ENCODE assay signal across 8 cellular contexts in genomic region chr2:148022882-148023281, GRCh38. TPM values are rescaled to one million over a fixed set of nuclear protein-coding genes. Genes with fewer than 3 reads are reported as not detected.
DNase-seq lines count a peak whose midpoint lies in the region; ATAC-seq, FAIRE-seq and TF ChIP-seq lines count a peak whose summit lies in the region.
"Had no signal": no experiment of that assay in that cellular context is flagged by ENCODE, and none has a peak within 500 bp of the region (broad histone marks: within the 10 kb centered on the region; RNA-seq: fewer than 3 reads in every experiment).

No MANE protein-coding gene starts in this region.

- H3K4me1 ChIP-seq in NT2/D1 (ENCODE audit: insufficient read depth, insufficient read length): no peaks in the 10 kb centered on the region
- peaks cover 5% of the 10 kb centered on the region for H3K4me1 ChIP-seq in ovary (ENCODE audit: insufficient read depth)

- H3K27me3 Mint-ChIP-seq in effector memory CD8-positive, alpha-beta T cell: no peaks in the 10 kb centered on the region

- intact Hi-C loops in ovary (cut with DNase I): no loop called here

- no peak for TF ChIP-seq CTCF in ovary (IDR thresholded peaks at IDR 0.05)

- peaks cover 11% of the 10 kb centered on the region for H3K36me3 Mint-ChIP-seq in effector memory CD8-positive, alpha-beta T cell (ENCODE audit: insufficient read depth)

- H3K4me3 ChIP-seq in GM08714 (ENCODE audit: low read length): peak overlapping the region; percentile 90; the same call in 1 of the 2 replicates
- H3K4me3 ChIP-seq in NT2/D1 (ENCODE audit: insufficient read length, low read depth): no peak overlapping the region
- peak overlapping the region; percentile 83 for H3K4me3 ChIP-seq in ovary

- no peak for FAIRE-seq in HTR-8/SVneo (lab: Jason Lieb, UNC)

- 74 to 87% (median 79%) methylated on average over 2 of the region's 2 CpGs for WGBS in ovary, 3 donors

- ATAC-seq in effector memory CD8-positive, alpha-beta T cell (replicated peaks): no peak

- H3K9me3 ChIP-seq in NT2/D1 (ENCODE audit: insufficient read depth, low read length) (no peaks in the 10 kb centered on the region), ovary (no peaks in the 10 kb centered on the region)

- no peak overlapping the region for H3K27ac ChIP-seq in ovary

- H3K4me1 Mint-ChIP-seq in effector memory CD8-positive, alpha-beta T cell (ENCODE audit: low read depth in 2 of 2): peaks cover 31 to 53% of the 10 kb centered on the region in 2 donors

- H3K36me3 ChIP-seq in NT2/D1 (ENCODE audit: insufficient read depth, insufficient read length, low read length): peaks cover 6% of the 10 kb centered on the region
- no peaks in the 10 kb centered on the region for H3K36me3 ChIP-seq in ovary

- H3K27ac Mint-ChIP-seq in effector memory CD8-positive, alpha-beta T cell: peak overlapping the region; percentile 12 to 92

- no peaks in the 10 kb centered on the region for H3K9me3 Mint-ChIP-seq in effector memory CD8-positive, alpha-beta T cell

- TF ChIP-seq EP300 in ovary (IDR thresholded peaks at IDR 0.05): no peak

- H3K9ac ChIP-seq in NT2/D1 (ENCODE audit: insufficient read length, low read depth): peak overlapping the region; percentile 6

- H3K27me3 ChIP-seq in NT2/D1 (ENCODE audit: insufficient read depth, insufficient read length) (no peaks in the 10 kb centered on the region), ovary (no peaks in the 10 kb centered on the region)

- TF ChIP-seq POLR2A in ovary (IDR thresholded peaks at IDR 0.05): no peak

- no peak for DNase-seq in NT2/D1 (ENCODE audit: low read depth, low spot score)
- no peak for DNase-seq in effector memory CD8-positive, alpha-beta T cell
- DNase-seq in ovary: no peak
- no peak for DNase-seq in HTR-8/SVneo (ENCODE audit: insufficient read length, low spot score)
- no peak for DNase-seq in HT-29 (ENCODE audit: low spot score)
- DNase-seq in NOMO-1 treated with DMSO at 0.1 percent for 48 hours (lab: John Stamatoyannopoulos, UW; ENCODE audit: unreplicated experiment): no peak
- DNase-seq: activated CD8-positive, alpha-beta memory T cell treated with anti-CD3 and anti-CD28 coated beads for 24 hours had no signal

- H3K4me3 Mint-ChIP-seq in effector memory CD8-positive, alpha-beta T cell: peak overlapping the region; percentile 90 to 94

RNA-seq across cellular contexts. Expression of gene MBD5, which starts 2.0 kb away (rescaled TPM):
- total RNA-seq in ovary: 10 to 100 TPM; 33.1 to 66.3 (median 47.9) TPM
- 10 to 100 TPM in 1 of 2 donors, 1 to 10 TPM in 1; 8.5 to 23.2 TPM for polyA plus RNA-seq in ovary
- total RNA-seq in HT-29 (2014; rRNA removed; shearing (Covaris generic)): 9.2 and 14.1 TPM in 2 replicates

RNA-seq across cellular contexts. Expression of gene ORC4, which starts 2.3 kb away (rescaled TPM):
- total RNA-seq in ovary: 10 to 100 TPM; 44.3 to 78.0 (median 50.1) TPM
- 10 to 100 TPM; 14.9 to 26.2 TPM for polyA plus RNA-seq in ovary
- 32.0 and 38.6 TPM in 2 replicates for total RNA-seq in HT-29 (2014; rRNA removed; shearing (Covaris generic))
